1 cellular context compared by ENCODE assay signal in the genomic region with DNA sequence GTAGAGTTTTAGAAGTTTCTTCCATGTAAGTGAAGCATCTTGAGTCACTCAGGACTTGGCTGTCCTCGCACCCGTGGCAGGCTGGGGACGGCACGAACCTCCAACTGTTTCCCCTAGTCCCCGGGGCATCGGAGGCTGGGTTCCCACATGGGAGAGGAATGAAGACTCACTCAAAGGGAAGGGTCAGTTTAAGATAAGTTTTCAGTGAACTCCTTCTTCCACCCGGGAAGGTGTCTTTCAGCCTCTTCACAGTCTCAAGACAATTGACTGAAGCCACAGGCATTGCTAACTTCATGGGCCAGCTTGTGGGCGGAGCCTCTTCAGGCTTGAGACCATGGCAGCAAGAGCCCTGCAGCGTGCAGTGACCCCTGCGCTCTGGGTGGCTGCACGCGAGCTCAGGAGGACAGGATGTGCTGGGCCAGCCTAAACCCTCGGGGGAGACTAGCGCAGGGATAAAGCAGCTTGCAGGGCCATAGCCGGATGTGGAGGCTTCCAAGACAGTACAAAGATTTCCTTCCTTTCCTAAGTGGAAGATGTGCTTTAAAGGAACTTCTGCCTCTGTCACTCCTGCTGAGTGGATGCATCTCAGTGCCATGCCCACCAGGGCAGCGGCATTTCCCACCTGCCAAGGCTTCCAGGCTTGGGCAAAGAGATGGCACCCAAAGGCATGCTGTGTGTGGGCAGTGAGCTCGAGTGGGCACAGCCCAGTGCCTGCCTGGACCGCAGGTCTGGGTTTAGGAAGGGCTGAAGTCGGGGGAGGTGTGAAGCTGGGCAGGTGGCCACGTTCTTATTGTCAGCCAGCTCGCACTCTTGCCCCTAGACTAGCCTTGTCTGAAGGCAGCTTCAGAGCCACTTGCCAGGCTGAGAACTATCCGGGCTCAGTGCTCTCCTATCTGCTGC.
TF ChIP-seq lines count a peak whose summit lies in the region.

No MANE protein-coding gene starts in this region.

TF ChIP-seq in HepG2, 621 proteins besides CTCF, POLR2A, EP300 and RAD21:
- TF ChIP-seq AGO2 (optimal IDR thresholded peaks at IDR 0.05; ENCODE audit: low read depth, low read length), result peak; percentile 83
- TF ChIP-seq, protein P1, sequence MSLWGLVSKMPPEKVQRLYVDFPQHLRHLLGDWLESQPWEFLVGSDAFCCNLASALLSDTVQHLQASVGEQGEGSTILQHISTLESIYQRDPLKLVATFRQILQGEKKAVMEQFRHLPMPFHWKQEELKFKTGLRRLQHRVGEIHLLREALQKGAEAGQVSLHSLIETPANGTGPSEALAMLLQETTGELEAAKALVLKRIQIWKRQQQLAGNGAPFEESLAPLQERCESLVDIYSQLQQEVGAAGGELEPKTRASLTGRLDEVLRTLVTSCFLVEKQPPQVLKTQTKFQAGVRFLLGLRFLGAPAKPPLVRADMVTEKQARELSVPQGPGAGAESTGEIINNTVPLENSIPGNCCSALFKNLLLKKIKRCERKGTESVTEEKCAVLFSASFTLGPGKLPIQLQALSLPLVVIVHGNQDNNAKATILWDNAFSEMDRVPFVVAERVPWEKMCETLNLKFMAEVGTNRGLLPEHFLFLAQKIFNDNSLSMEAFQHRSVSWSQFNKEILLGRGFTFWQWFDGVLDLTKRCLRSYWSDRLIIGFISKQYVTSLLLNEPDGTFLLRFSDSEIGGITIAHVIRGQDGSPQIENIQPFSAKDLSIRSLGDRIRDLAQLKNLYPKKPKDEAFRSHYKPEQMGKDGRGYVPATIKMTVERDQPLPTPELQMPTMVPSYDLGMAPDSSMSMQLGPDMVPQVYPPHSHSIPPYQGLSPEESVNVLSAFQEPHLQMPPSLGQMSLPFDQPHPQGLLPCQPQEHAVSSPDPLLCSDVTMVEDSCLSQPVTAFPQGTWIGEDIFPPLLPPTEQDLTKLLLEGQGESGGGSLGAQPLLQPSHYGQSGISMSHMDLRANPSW (CRISPR knock-in tag; IDR thresholded peaks at IDR 0.05; ENCODE audit: borderline replicate concordance), result no peak
